Comparison of ENCODE assay signal across 18 cellular contexts in genomic region chr15:69275104-69275670, GRCh38. TPM values are rescaled to one million over a fixed set of nuclear protein-coding genes. Genes with fewer than 3 reads are reported as not detected.
DNase-seq lines count a peak whose midpoint lies in the region; ATAC-seq and TF ChIP-seq lines count a peak whose summit lies in the region.
"Had no signal": no experiment of that assay in that cellular context is flagged by ENCODE, and none has a peak within 500 bp of the region (broad histone marks: within the 10 kb centered on the region; RNA-seq: fewer than 3 reads in every experiment).

No MANE protein-coding gene starts in this region.

- H3K27me3 ChIP-seq in A673 (replicated peaks; ENCODE audit: insufficient read depth, low read depth, low read length, poor library complexity) (no peaks in the 10 kb centered on the region), neuronal stem cell (ENCODE audit: control insufficient read depth in 3 of 3, insufficient read depth in 3 of 3, low read depth in 1 of 3, low read length in 3 of 3) (no peaks in the 10 kb centered on the region), psoas muscle (ENCODE audit: insufficient read depth in 3 of 3, low read length in 2 of 3) (no peaks in the 10 kb centered on the region)
- H3K27me3 ChIP-seq: Peyer's patch had no signal

- CTCF ChIA-PET in A673 (lab: Charles Lee) (no interaction called here), HEK293 (lab: Yijun Ruan, JAX) (interaction anchor here (0.7 to 3.7 kb wide), 3 partner anchors 9 to 219 kb away, joined by 3 to 19 read pairs (median 4); no protein-coding TSS in a partner anchor)

- no peak overlapping the region for H3K4me3 ChIP-seq in A673 (ENCODE audit: low read depth, low read length, poor library complexity, severe bottlenecking)
- H3K4me3 ChIP-seq in HEK293 (ENCODE audit: low read depth, low read length) = no peak overlapping the region
- H3K4me3 ChIP-seq in fibroblast of villous mesenchyme (ENCODE audit: low read depth, low read length) = no peak overlapping the region
- no peak overlapping the region for H3K4me3 ChIP-seq in neuronal stem cell (ENCODE audit: low read length in 2 of 2)
- no peak overlapping the region for H3K4me3 ChIP-seq in psoas muscle
- H3K4me3 ChIP-seq: Peyer's patch, SK-N-MC had no signal

- H3K9me3 ChIP-seq in A673 (ENCODE audit: low read depth, low read length, poor library complexity, severe bottlenecking) (no peaks in the 10 kb centered on the region), HEK293 (ENCODE audit: control insufficient read depth, insufficient read depth, low read depth, low read length) (no peaks in the 10 kb centered on the region), neuronal stem cell (replicated peaks in 1 of 2; ENCODE audit: control insufficient read depth in 2 of 2, insufficient read depth in 1 of 2, low read depth in 1 of 2, low read length in 2 of 2) (no peaks in the 10 kb centered on the region), psoas muscle (no peaks in the 10 kb centered on the region)
- H3K9me3 ChIP-seq: Peyer's patch had no signal

- no peak overlapping the region for H3K14ac ChIP-seq in neuronal stem cell (ENCODE audit: low read length)

- BruUV-seq in A673 (replicated peaks; lab: Mats Ljungman, UMichigan) = no TSS peak

- H3K4ac ChIP-seq in neuronal stem cell (ENCODE audit: low read length) = no peak overlapping the region

- no peak overlapping the region for H4K8ac ChIP-seq in neuronal stem cell (ENCODE audit: low read depth, low read length)

- TF ChIP-seq CTCF in A673 (conservative IDR thresholded peaks at IDR 0.05; ENCODE audit: low read depth, low read length) (no peak), HEK293 (tag by site-specific recombination; IDR thresholded peaks at IDR 0.05) (no peak), fibroblast of villous mesenchyme (IDR thresholded peaks at IDR 0.05; ENCODE audit: insufficient read depth, low read depth, low read length) (no peak), psoas muscle (IDR thresholded peaks at IDR 0.05) (no peak)

- no peaks in the 10 kb centered on the region for H3K79me1 ChIP-seq in neuronal stem cell (ENCODE audit: low read depth, low read length)

- POLR2A ChIA-PET in A673 (lab: Charles Lee; ENCODE audit: low non-redundant PET) (no interaction called here), HEK293 (lab: Yijun Ruan, JAX) (no interaction called here)

- H3K4me2 ChIP-seq in neuronal stem cell (ENCODE audit: insufficient read depth, low read length, poor library complexity, severe bottlenecking) = no peak overlapping the region
- H3K4me2 ChIP-seq: KMS-11 had no signal

- no peak overlapping the region for H3K9ac ChIP-seq in neuronal stem cell (ENCODE audit: low read depth, low read length, poor library complexity)
- H3K9ac ChIP-seq: KMS-11 had no signal

- H2BK120ac ChIP-seq in neuronal stem cell (ENCODE audit: low read depth, low read length) = no peak overlapping the region

- H2AFZ ChIP-seq in neuronal stem cell (ENCODE audit: low read length) = peak overlapping the region; percentile 3

- H2BK15ac ChIP-seq in neuronal stem cell (ENCODE audit: low read length) = no peak overlapping the region

- no peak overlapping the region for H2AK5ac ChIP-seq in neuronal stem cell (ENCODE audit: low read depth, low read length)

- intact Hi-C loops in A673 (cut with micrococcal nuclease; ENCODE audit: unreplicated experiment) = loop anchor here (10.0 kb wide), 1 partner anchor 120 kb away; no protein-coding TSS in a partner anchor
- intact Hi-C loops in psoas muscle (cut with DNase I) = no loop called here

- WGBS in neuronal stem cell (ENCODE audit: extremely low coverage in 2 of 2, insufficient read length in 2 of 2, insufficient replicate concordance in 1 of 2), 2 donors = no CpG with 5 or more reads among the region's 4 CpGs
- 63 to 72% (median 67%) methylated on average over 4 of the region's 4 CpGs for WGBS in psoas muscle, 3 donors

- H3K36me3 ChIP-seq in A673 (ENCODE audit: insufficient read depth, low read length, poor library complexity, severe bottlenecking) = no peaks in the 10 kb centered on the region
- no peaks in the 10 kb centered on the region for H3K36me3 ChIP-seq in HEK293 (ENCODE audit: control insufficient read depth in 2 of 2, insufficient read depth in 1 of 2, low read length in 2 of 2)
- H3K36me3 ChIP-seq in neuronal stem cell (replicated peaks in 1 of 2; ENCODE audit: control insufficient read depth in 2 of 2, insufficient read depth in 2 of 2, low read length in 2 of 2) = no peaks in the 10 kb centered on the region
- no peaks in the 10 kb centered on the region for H3K36me3 ChIP-seq in psoas muscle (ENCODE audit: insufficient read depth in 1 of 2, low read depth in 1 of 2)
- H3K36me3 ChIP-seq: Peyer's patch had no signal

- H3K23ac ChIP-seq in neuronal stem cell (ENCODE audit: low read depth, low read length, poor library complexity) = no peak overlapping the region

- H2BK5ac ChIP-seq in neuronal stem cell (ENCODE audit: low read length) = no peak overlapping the region

- DNase-seq in A673 (ENCODE audit: low spot score) (peak; percentile 58), fibroblast of villous mesenchyme (ENCODE audit: low read depth) (peak; percentile 96), neuronal stem cell (ENCODE audit: low spot score) (no peak), HPDE6-E6E7 (ENCODE audit: extremely low spot score) (no peak), psoas muscle (no peak), DMS153 treated with DMSO at 0.1 percent for 48 hours (lab: John Stamatoyannopoulos, UW; ENCODE audit: unreplicated experiment) (no peak)
- DNase-seq: ACHN; DMS79 treated with DMSO at 0.1 percent for 48 hours; HFFc6; NCI-H1417; NCI-H187 treated with DMSO at 0.1 percent for 48 hours; NCI-H526; NK-92 treated with Interleukin-12 subunit alpha and Interleukin-12 subunit beta, amount 100 ng/mL, for 24 hours; Peyer's patch had no signal

- no peak overlapping the region for H3K18ac ChIP-seq in neuronal stem cell (ENCODE audit: low read length)

- H2BK12ac ChIP-seq in neuronal stem cell (ENCODE audit: low read length) = no peak overlapping the region

- H4K91ac ChIP-seq in neuronal stem cell (ENCODE audit: low read depth, low read length, poor library complexity) = no peak overlapping the region

- H3K4me1 ChIP-seq in A673 (ENCODE audit: insufficient read depth, low read length, poor library complexity, severe bottlenecking) = peaks cover 30% of the 10 kb centered on the region
- peaks cover 19% of the 10 kb centered on the region for H3K4me1 ChIP-seq in HEK293 (ENCODE audit: control insufficient read depth, insufficient read depth, low read length)
- H3K4me1 ChIP-seq in neuronal stem cell (ENCODE audit: control insufficient read depth in 2 of 2, insufficient read depth in 1 of 2, low read depth in 1 of 2, low read length in 2 of 2) = peaks cover 0 to 20% of the 10 kb centered on the region in 2 donors
- H3K4me1 ChIP-seq in psoas muscle = no peaks in the 10 kb centered on the region
- H3K4me1 ChIP-seq: Peyer's patch had no signal

- ATAC-seq in psoas muscle = no peak

- H3K27ac ChIP-seq in A673 (ENCODE audit: low read depth, low read length, poor library complexity, severe bottlenecking) (peak overlapping the region; percentile 68), HEK293 (ENCODE audit: extremely low read depth, low read depth, low read length) (no peak overlapping the region), neuronal stem cell (replicated peaks; ENCODE audit: low read length) (no peak overlapping the region), psoas muscle (no peak overlapping the region)
- H3K27ac ChIP-seq: C4-2B, KMS-11, Peyer's patch, SK-N-MC had no signal

TF ChIP-seq in HEK293, 187 proteins besides CTCF, POLR2A, EP300 and RAD21 (continues in another document):
- TF ChIP-seq BCL11A (tag by site-specific recombination; IDR thresholded peaks at IDR 0.05; ENCODE audit: low read depth) (no peak), KLF10 (tag by site-specific recombination; IDR thresholded peaks at IDR 0.05) (no peak), TRIM28 (IDR thresholded peaks at IDR 0.05; ENCODE audit: borderline replicate concordance, low read length) (peak; percentile 44; the same call in 1 of the 2 replicates), WT1 (tag by site-specific recombination; IDR thresholded peaks at IDR 0.05) (no peak), ZEB2 (tag by site-specific recombination; IDR thresholded peaks at IDR 0.05) (no peak), SP7 (tag by site-specific recombination; IDR thresholded peaks at IDR 0.05) (peak; percentile 55; the same call in 1 of the 2 replicates), ZNF2 (tag by site-specific recombination; IDR thresholded peaks at IDR 0.05) (no peak)

RNA-seq across cellular contexts. Expression of gene PAQR5, which starts 23.5 kb away (rescaled TPM):
- total RNA-seq in A673 (2021) (16.0 and 19.1 TPM in 2 replicates), fibroblast of villous mesenchyme (0.97 and 1.3 TPM in 2 replicates), psoas muscle (under 1 TPM in 3 of 4 donors, not detected in 1; 0.08 to 0.39 (median 0.22) TPM)
- 0.39 TPM for polyA plus RNA-seq in neuronal stem cell (2013, experiment 1 of 2)
- polyA plus RNA-seq in neuronal stem cell (2013, experiment 2 of 2) = 0.48 TPM
- polyA plus RNA-seq in psoas muscle = under 1 TPM; 0.09 to 0.21 (median 0.14) TPM

Comparison
In these comparisons a context has a peak if more than half of its experiments do, and no peak if none do; other contexts are left out.
1. DNase-seq: peak in A673 (single experiment) and fibroblast of villous mesenchyme (single experiment); none in neuronal stem cell (single experiment), HPDE6-E6E7 (single experiment), psoas muscle (0 of 2) and DMS153 treated with DMSO at 0.1 percent for 48 hours (single experiment).